In genomic region chr14:36941783-36942521, GRCh38 we compare ENCODE assay signal across 8 cellular contexts.
DNase-seq lines count a peak whose midpoint lies in the region; ATAC-seq and TF ChIP-seq lines count a peak whose summit lies in the region.

No MANE protein-coding gene starts in this region.

- POLR2A ChIA-PET in SK-N-SH (lab: Yijun Ruan, JAX) = no interaction called here

- no peak for TF ChIP-seq EP300 in SK-N-SH (IDR thresholded peaks at IDR 0.05; ENCODE audit: borderline replicate concordance in 1 of 2, low read depth in 1 of 2, low read length in 1 of 2)

- no peak overlapping the region for H3K27ac ChIP-seq in SK-N-SH (ENCODE audit: low read depth in 2 of 2, low read length in 1 of 2)

- WGBS in SK-N-SH (ENCODE audit: low lambda C conversion rate) = 6% methylated on average over 12 of the region's 12 CpGs

- peak; percentile 80 for ATAC-seq in HG02840 (IDR thresholded peaks at IDR 0.05; ENCODE audit: low FRiP score, unreplicated experiment)

- TF ChIP-seq CTCF in SK-N-SH (IDR thresholded peaks at IDR 0.05) = peak; percentile 69
- peak; percentile 98 for TF ChIP-seq CTCF in astrocyte of the spinal cord (IDR thresholded peaks at IDR 0.05; ENCODE audit: low read depth, low read length)

- no peaks in the 10 kb centered on the region for H3F3A ChIP-seq in SK-N-SH (replicated peaks; ENCODE audit: insufficient read depth)

- no peak overlapping the region for H2AFZ ChIP-seq in SK-N-SH (ENCODE audit: low read depth)

- peak; percentile 62 for TF ChIP-seq RAD21 in SK-N-SH (IDR thresholded peaks at IDR 0.05; ENCODE audit: low read length)

- H3K4me1 ChIP-seq in SK-N-SH (ENCODE audit: control insufficient read depth in 1 of 2, insufficient read depth in 2 of 2, low read depth in 1 of 2, low read length in 1 of 2) (no peaks in the 10 kb centered on the region), skeletal muscle satellite cell (ENCODE audit: control insufficient read depth, insufficient read depth, low read length) (peaks cover 31% of the 10 kb centered on the region)

- H3K27me3 ChIP-seq in SK-N-SH (ENCODE audit: insufficient read depth) = no peaks in the 10 kb centered on the region; the same call in 1 of the 2 replicates
- H3K27me3 ChIP-seq in skeletal muscle satellite cell (ENCODE audit: control insufficient read depth, insufficient read depth, low read length) = no peaks in the 10 kb centered on the region

- H4K20me1 ChIP-seq in SK-N-SH (ENCODE audit: insufficient read depth) = no peaks in the 10 kb centered on the region

- H3K36me3 ChIP-seq in SK-N-SH (replicated peaks in 1 of 2; ENCODE audit: control insufficient read depth in 1 of 2, insufficient read depth in 2 of 2, low read length in 1 of 2) (no peaks in the 10 kb centered on the region), skeletal muscle satellite cell (ENCODE audit: insufficient read depth, low read length) (no peaks in the 10 kb centered on the region)

- no peaks in the 10 kb centered on the region for H3K79me2 ChIP-seq in SK-N-SH (ENCODE audit: insufficient read depth)

- CTCF ChIA-PET in SK-N-SH (lab: Yijun Ruan, JAX) = interaction anchor here (0.6 to 2.2 kb wide), 12 partner anchors 9 to 1062 kb away, joined by 3 to 11 read pairs (median 4); no protein-coding TSS in a partner anchor

- H3K9me3 ChIP-seq in SK-N-SH (no peaks in the 10 kb centered on the region), skeletal muscle satellite cell (replicated peaks; ENCODE audit: low read length) (no peaks in the 10 kb centered on the region)

- in situ Hi-C loops in astrocyte of the spinal cord (cut with HindIII; ENCODE audit: low sequenced_read_pairs) = no loop called here

- no peak overlapping the region for H3K4me2 ChIP-seq in SK-N-SH
- H3K4me2 ChIP-seq in skeletal muscle satellite cell (ENCODE audit: low read length) = peak overlapping the region; percentile 37

- H3K4me3 ChIP-seq in SK-N-SH (ENCODE audit: low read depth in 2 of 2, low read length in 1 of 2) (peak overlapping the region in 1 of 2 experiments; percentile 43; a peak in 1 of 4 replicates), astrocyte of the spinal cord (ENCODE audit: low read depth, low read length) (no peak overlapping the region), skeletal muscle satellite cell (ENCODE audit: low read length) (no peak overlapping the region)

- DNase-seq in activated gamma-delta T cell treated with Interleukin-2 at 50 U/mL for 16 hours (peak; percentile 9), activated gamma-delta T cell (lab: John Stamatoyannopoulos, UW) (no peak), NCI-H128 (lab: John Stamatoyannopoulos, UW; ENCODE audit: unreplicated experiment) (peak; percentile 49), SK-N-SH (peak; percentile 2), astrocyte of the spinal cord (ENCODE audit: low read depth, low spot score) (peak; percentile 68), hypothalamus (lab: John Stamatoyannopoulos, UW) (peak in 39 of 51 donors; percentile 1 to 68 (median 27))

- H3K9ac ChIP-seq in SK-N-SH = no peak overlapping the region
- peak overlapping the region; percentile 31 for H3K9ac ChIP-seq in skeletal muscle satellite cell (ENCODE audit: low read depth, low read length)

- no peaks in the 10 kb centered on the region for H3K9me2 ChIP-seq in SK-N-SH

TF ChIP-seq in SK-N-SH, 30 proteins besides CTCF, POLR2A, EP300 and RAD21:
- TF ChIP-seq CHD2 (IDR thresholded peaks at IDR 0.05; ENCODE audit: low read length, partially characterized antibody) = no peak
- peak; percentile 19; the same call in 1 of the 2 replicates for TF ChIP-seq SMC3 (IDR thresholded peaks at IDR 0.05; ENCODE audit: low read depth, low read length)
- TF ChIP-seq ELF1 (IDR thresholded peaks at IDR 0.05) = no peak
